Comparison of ENCODE assay signal across 30 cellular contexts in genomic region chr3:133532951-133533350, GRCh38. TPM values are rescaled to one million over a fixed set of nuclear protein-coding genes. Genes with fewer than 3 reads are reported as not detected.
A peak's percentile ranks its signal among the peaks of the same experiment; 100 is the strongest.
DNase-seq lines count a peak whose midpoint lies in the region; ATAC-seq and TF ChIP-seq lines count a peak whose summit lies in the region.
"Had no signal": no experiment of that assay in that cellular context is flagged by ENCODE, and none has a peak within 500 bp of the region (broad histone marks: within the 10 kb centered on the region; RNA-seq: fewer than 3 reads in every experiment).

No MANE protein-coding gene starts in this region.

- no peaks in the 10 kb centered on the region for H3K36me3 Mint-ChIP-seq in chondrocyte (ENCODE audit: low read depth)

- intact Hi-C loops in mucosa of descending colon (cut with DNase I, micrococcal nuclease) = no loop called here

- H3K9me3 Mint-ChIP-seq in chondrocyte (ENCODE audit: low read depth) = peaks cover 8% of the 10 kb centered on the region
- H3K9me3 Mint-ChIP-seq: CD4-positive, alpha-beta T cell; central memory CD8-positive, alpha-beta T cell; immature natural killer cell had no signal

- 80 to 98% methylated on average over 1 to 5 of the region's 5 CpGs for WGBS in mesodermal cell (ENCODE audit: insufficient coverage in 2 of 2), 2 experiments

- no peaks in the 10 kb centered on the region for H3K27me3 Mint-ChIP-seq in chondrocyte (ENCODE audit: low read depth)
- H3K27me3 Mint-ChIP-seq: CD4-positive, alpha-beta T cell had no signal

- no peaks in the 10 kb centered on the region; the same call in 1 of the 2 replicates for H3K9me3 ChIP-seq in AG04450 (ENCODE audit: control insufficient read depth, insufficient read depth, low read length)
- peaks cover 4% of the 10 kb centered on the region for H3K9me3 ChIP-seq in mesodermal cell (ENCODE audit: control insufficient read depth, low read length)
- no peaks in the 10 kb centered on the region for H3K9me3 ChIP-seq in mucosa of descending colon
- H3K9me3 ChIP-seq: neutrophil, right lobe of liver, stomach, vagina had no signal

- H3K27me3 ChIP-seq in AG04450 (ENCODE audit: control insufficient read depth, insufficient read depth, low read length) = no peaks in the 10 kb centered on the region
- H3K27me3 ChIP-seq: neutrophil, right lobe of liver, stomach, vagina had no signal

- peak; percentile 27 for DNase-seq in AG04450 (ENCODE audit: low read depth, low spot score)
- DNase-seq in HS-27A (ENCODE audit: low read depth) = peak; percentile 91
- DNase-seq in chondrocyte (ENCODE audit: low spot score) = no peak
- DNase-seq in mucosa of descending colon = no peak
- no peak for DNase-seq in ecto neural progenitor cell (ENCODE audit: low spot score)
- DNase-seq in NCI-H510A (lab: John Stamatoyannopoulos, UW) = no peak
- DNase-seq: activated CD4-positive, alpha-beta T cell treated with anti-CD3 and anti-CD28 coated beads, Interleukin-2, amount 50 U/mL, for 4 hours; activated gamma-delta T cell treated with Interleukin-2 at 50 U/mL for 16 hours; activated naive CD8-positive, alpha-beta T cell treated with anti-CD3 and anti-CD28 coated beads, Interleukin-2, amount 10 ng/mL, durations not matched to agents 7 days and 5 days; activated T-cell treated with anti-CD3 and anti-CD28 coated beads, Interleukin-2, amount 50 U/mL, for 48 hours; CD4-positive, alpha-beta T cell; immature natural killer cell; left colon; NCI-H1092; NCI-H1694 treated with DMSO at 0.1 percent for 48 hours; NCI-H524; OCI-M1; right lobe of liver; stimulated activated CD4-positive, alpha-beta T cell treated with anti-CD3 and anti-CD28 coated beads, Interleukin-12 subunit alpha, Interleukin-12 subunit beta, amount 100 ng/mL, for 4 hours; stimulated activated CD4-positive, alpha-beta T cell treated with anti-CD3 and anti-CD28 coated beads, Interleukin-2, amount 100 ng/mL, for 48 hours; stomach; T-helper 1 cell had no signal

- H3K27ac Mint-ChIP-seq in chondrocyte (ENCODE audit: unreplicated experiment) = peak overlapping the region; percentile 29
- H3K27ac Mint-ChIP-seq: activated naive CD8-positive, alpha-beta T cell treated with anti-CD3 and anti-CD28 coated beads, Interleukin-2, amount 10 ng/mL, durations not matched to agents 7 days and 5 days; CD4-positive, alpha-beta T cell; IgD-negative memory B cell; immature natural killer cell had no signal

- CTCF ChIA-PET in AG04450 (lab: Charles Lee) = interaction anchor here (1.3 kb wide), 1 partner anchor 39 kb away, joined by 3 read pairs; no protein-coding TSS in a partner anchor

- POLR2A ChIA-PET in AG04450 (lab: Yijun Ruan, JAX) = interaction anchor here (0.6 to 2.6 kb wide), 5 partner anchors 14 to 58 kb away, joined by 3 to 12 read pairs (median 4); partner anchors contain the start of gene CDV3

- ATAC-seq in mucosa of descending colon (no peak), GM18505 (IDR thresholded peaks at IDR 0.05; ENCODE audit: unreplicated experiment) (no peak)
- ATAC-seq: activated CD4-positive, CD25-positive, alpha-beta regulatory T cell treated with anti-CD3 and anti-CD28 coated beads, Interleukin-2, amount 50 U/mL, for 24 hours; HCT116; left colon; right lobe of liver had no signal

- no peak for TF ChIP-seq CTCF in AG04450 (IDR thresholded peaks at IDR 0.05; ENCODE audit: low read depth, low read length)
- TF ChIP-seq CTCF in chondrocyte (IDR thresholded peaks at IDR 0.05) = no peak
- TF ChIP-seq CTCF in mucosa of descending colon (IDR thresholded peaks at IDR 0.05) = no peak

- peak overlapping the region; percentile 39 for H3K27ac ChIP-seq in AG04450 (ENCODE audit: low read depth, low read length)
- H3K27ac ChIP-seq in mesodermal cell (ENCODE audit: low read depth, low read length, severe bottlenecking) = peak overlapping the region; percentile 36
- H3K27ac ChIP-seq: neutrophil, right lobe of liver, stomach, vagina had no signal

- H3K4me1 ChIP-seq in mesodermal cell (ENCODE audit: control insufficient read depth, insufficient read depth, low read length, poor library complexity, severe bottlenecking) = no peaks in the 10 kb centered on the region
- peaks cover 15% of the 10 kb centered on the region for H3K4me1 ChIP-seq in mucosa of descending colon (ENCODE audit: low read depth)

- no peak for TF ChIP-seq POLR2A in GM18505 (IDR thresholded peaks at IDR 0.05; ENCODE audit: borderline replicate concordance, extremely low read depth, insufficient read depth, insufficient read length)

- H3K36me3 ChIP-seq in mesodermal cell (ENCODE audit: control insufficient read depth, insufficient read depth, low read length) (no peaks in the 10 kb centered on the region), mucosa of descending colon (ENCODE audit: low read depth) (no peaks in the 10 kb centered on the region)
- H3K36me3 ChIP-seq: neutrophil, right lobe of liver, stomach, vagina had no signal

- H3K4me3 ChIP-seq in AG04450 (ENCODE audit: low read depth, low read length) (no peak overlapping the region), mesodermal cell (ENCODE audit: extremely low read depth, insufficient read depth, low read length, poor library complexity, severe bottlenecking) (no peak overlapping the region), mucosa of descending colon (no peak overlapping the region)
- H3K4me3 ChIP-seq: right lobe of liver, stomach, vagina had no signal

- H3K4me1 Mint-ChIP-seq in chondrocyte (ENCODE audit: low read depth) = peaks cover 33% of the 10 kb centered on the region
- H3K4me1 Mint-ChIP-seq: central memory CD8-positive, alpha-beta T cell; immature natural killer cell had no signal

- no peak overlapping the region for H3K4me3 Mint-ChIP-seq in chondrocyte (ENCODE audit: unreplicated experiment)
- H3K4me3 Mint-ChIP-seq: activated naive CD8-positive, alpha-beta T cell treated with anti-CD3 and anti-CD28 coated beads, Interleukin-2, amount 10 ng/mL, durations not matched to agents 7 days and 5 days; CD4-positive, alpha-beta T cell; central memory CD8-positive, alpha-beta T cell; IgD-negative memory B cell; immature natural killer cell had no signal

RNA-seq across cellular contexts. Expression of gene CDV3, which starts 40.5 kb away (rescaled TPM):
- polyA plus RNA-seq in AG04450 (2011; rRNA removed) = 131 and 164 TPM in 2 replicates
- polyA minus RNA-seq in AG04450 (2011; rRNA and poly(A)+ RNA removed) = 81.9 and 122 TPM in 2 replicates
- total RNA-seq in chondrocyte (133 to 192 TPM (median 184 TPM) in 3 replicates), mucosa of descending colon (100 to 1,000 TPM; 109 to 171 (median 138) TPM)
- polyA plus RNA-seq in mesodermal cell (2013, experiment 1 of 2) = 109 TPM
- 117 TPM for polyA plus RNA-seq in mesodermal cell (2013, experiment 2 of 2)

Comparison
In these comparisons a context has a peak if more than half of its experiments do, and no peak if none do; other contexts are left out.
1. DNase-seq: peak in AG04450 (single experiment) and HS-27A (single experiment); none in chondrocyte (single experiment), mucosa of descending colon (0 of 3), ecto neural progenitor cell (single experiment) and NCI-H510A (single experiment).